1 cellular context compared by ENCODE assay signal in genomic region chr3:156542101-156543042, GRCh38.
TF ChIP-seq lines count a peak whose summit lies in the region.

No MANE protein-coding gene starts in this region.

TF ChIP-seq in endothelial cell of umbilical vein, 7 proteins besides CTCF, POLR2A, EP300 and RAD21:
- TF ChIP-seq EZH2 (IDR thresholded peaks at IDR 0.05; ENCODE audit: borderline replicate concordance, low read depth, low read length, severe bottlenecking) (no peak), POLR2AphosphoS5 (IDR thresholded peaks at IDR 0.05; ENCODE audit: insufficient read depth, low read depth, low read length) (no peak), MAX (IDR thresholded peaks at IDR 0.05; ENCODE audit: insufficient read depth, insufficient read length) (no peak), JUN (IDR thresholded peaks at IDR 0.05; ENCODE audit: borderline replicate concordance, insufficient read depth, insufficient read length, low read depth) (no peak), MYC (IDR thresholded peaks at IDR 0.05; ENCODE audit: low read depth, low read length) (no peak), FOS (IDR thresholded peaks at IDR 0.05; ENCODE audit: borderline replicate concordance, insufficient read depth, low read length) (no peak), GATA2 (IDR thresholded peaks at IDR 0.05; ENCODE audit: insufficient read depth, insufficient read length, low read depth, low read length) (no peak)
TF ChIP-seq in endothelial cell of umbilical vein: peak in this region for 0.
